Comparison of ENCODE assay signal across 7 cellular contexts in genomic region chr13:48094404-48094780, GRCh38. TPM values are rescaled to one million over a fixed set of nuclear protein-coding genes. Genes with fewer than 3 reads are reported as not detected.
DNase-seq lines count a peak whose midpoint lies in the region; ATAC-seq and TF ChIP-seq lines count a peak whose summit lies in the region.

No MANE protein-coding gene starts in this region.

- H3K27me3 ChIP-seq in cardiac muscle cell (no peaks in the 10 kb centered on the region), prostate gland (replicated peaks; ENCODE audit: insufficient read depth) (no peaks in the 10 kb centered on the region)

- H3K27ac ChIP-seq in cardiac muscle cell = peak overlapping the region; percentile 94
- H3K27ac ChIP-seq in prostate gland = peak overlapping the region; percentile 77 to 83

- no peaks in the 10 kb centered on the region for H3K27me3 Mint-ChIP-seq in activated CD8-positive, alpha-beta T cell treated with anti-CD3 and anti-CD28 coated beads for 36 hours

- POLR2A ChIA-PET in activated CD8-positive, alpha-beta T cell treated with anti-CD3 and anti-CD28 coated beads for 36 hours (lab: Charles Lee) = interaction anchor here (1.0 to 2.4 kb wide), 8 partner anchors 9 to 127 kb away, joined by 3 to 14 read pairs (median 4); partner anchors contain the start of gene NUDT15

- H3K36me3 Mint-ChIP-seq in activated CD8-positive, alpha-beta T cell treated with anti-CD3 and anti-CD28 coated beads for 36 hours (ENCODE audit: low read depth) = peaks cover 7% of the 10 kb centered on the region

- H3K4me1 ChIP-seq in cardiac muscle cell (ENCODE audit: low read depth) (peaks cover 8% of the 10 kb centered on the region), prostate gland (replicated peaks) (no peaks in the 10 kb centered on the region)

- H3K9me3 ChIP-seq in cardiac muscle cell (ENCODE audit: low read depth) (no peaks in the 10 kb centered on the region), prostate gland (no peaks in the 10 kb centered on the region)

- H3K36me3 ChIP-seq in cardiac muscle cell = no peaks in the 10 kb centered on the region
- H3K36me3 ChIP-seq in prostate gland = no peaks in the 10 kb centered on the region

- intact Hi-C loops in activated CD8-positive, alpha-beta T cell treated with anti-CD3 and anti-CD28 coated beads for 36 hours (cut with micrococcal nuclease) = loop anchor here (2.0 kb wide), 1 partner anchor 56 kb away; no protein-coding TSS in a partner anchor
- intact Hi-C loops in prostate gland (cut with DNase I) = loop anchor here (2.0 to 10.0 kb wide), 3 partner anchors 28 to 210 kb away; partner anchors contain the start of genes ITM2B and RB1

- ATAC-seq in GM18907 (IDR thresholded peaks at IDR 0.05; ENCODE audit: unreplicated experiment) = peak; percentile 18
- peak; percentile 21 for ATAC-seq in HG03064 (IDR thresholded peaks at IDR 0.05; ENCODE audit: low read depth, unreplicated experiment)
- ATAC-seq in activated CD8-positive, alpha-beta T cell treated with anti-CD3 and anti-CD28 coated beads for 36 hours = no peak

- WGBS in prostate gland = 2% methylated on average over 14 of the region's 14 CpGs

- peaks cover 3% of the 10 kb centered on the region for H3K9me3 Mint-ChIP-seq in activated CD8-positive, alpha-beta T cell treated with anti-CD3 and anti-CD28 coated beads for 36 hours

- TF ChIP-seq POLR2A in prostate gland (IDR thresholded peaks at IDR 0.05) = no peak

- no peak for DNase-seq in activated CD8-positive, alpha-beta T cell treated with anti-CD3 and anti-CD28 coated beads for 36 hours
- peak in 1 of 2 donors; percentile 59 for DNase-seq in cardiac muscle cell (ENCODE audit: low read depth in 1 of 2, low spot score in 1 of 2)
- DNase-seq in prostate gland (ENCODE audit: low spot score) = peak; percentile 4
- no peak for DNase-seq in LoVo (ENCODE audit: low spot score)
- DNase-seq in NCI-H510A treated with DMSO at 0.1 percent for 48 hours (lab: John Stamatoyannopoulos, UW) = no peak

- peak overlapping the region; percentile 92 for H3K27ac Mint-ChIP-seq in activated CD8-positive, alpha-beta T cell treated with anti-CD3 and anti-CD28 coated beads for 36 hours

- peak overlapping the region; percentile 94 for H3K4me3 ChIP-seq in cardiac muscle cell
- peak overlapping the region; percentile 96 to 97 for H3K4me3 ChIP-seq in prostate gland

- TF ChIP-seq CTCF in activated CD8-positive, alpha-beta T cell treated with anti-CD3 and anti-CD28 coated beads for 36 hours (IDR thresholded peaks at IDR 0.05) = no peak
- TF ChIP-seq CTCF in cardiac muscle cell (IDR thresholded peaks at IDR 0.05; ENCODE audit: low read depth, low read length) (no peak), prostate gland (IDR thresholded peaks at IDR 0.05) (no peak)

- H3K4me3 Mint-ChIP-seq in activated CD8-positive, alpha-beta T cell treated with anti-CD3 and anti-CD28 coated beads for 36 hours = peak overlapping the region; percentile 95

- H3K4me1 Mint-ChIP-seq in activated CD8-positive, alpha-beta T cell treated with anti-CD3 and anti-CD28 coated beads for 36 hours (ENCODE audit: low read depth) = peaks cover 40% of the 10 kb centered on the region

- CTCF ChIA-PET in activated CD8-positive, alpha-beta T cell treated with anti-CD3 and anti-CD28 coated beads for 36 hours (lab: Charles Lee) = interaction anchor here (0.7 to 2.9 kb wide), 34 partner anchors 9 to 488 kb away, joined by 3 to 28 read pairs (median 4); partner anchors contain the start of genes ITM2B and NUDT15

RNA-seq across cellular contexts. Expression of gene MED4, which starts 0.5 kb away (rescaled TPM):
- total RNA-seq in activated CD8-positive, alpha-beta T cell treated with anti-CD3 and anti-CD28 coated beads for 36 hours = 10 to 100 TPM; 53.6 to 57.2 TPM
- total RNA-seq in cardiac muscle cell = 22.4 and 24.0 TPM in 2 replicates
- polyA plus RNA-seq in cardiac muscle cell = 77.3 and 80.5 TPM in 2 replicates
- total RNA-seq in prostate gland = 10 to 100 TPM; 33.9 to 36.4 TPM

RNA-seq across cellular contexts. Expression of gene NUDT15, which starts 56.9 kb away (rescaled TPM):
- total RNA-seq in activated CD8-positive, alpha-beta T cell treated with anti-CD3 and anti-CD28 coated beads for 36 hours = 10 to 100 TPM; 22.8 to 23.5 TPM
- total RNA-seq in cardiac muscle cell (12.0 and 12.7 TPM in 2 replicates), prostate gland (10 to 100 TPM; 11.7 to 26.9 TPM)
- 18.7 and 21.9 TPM in 2 replicates for polyA plus RNA-seq in cardiac muscle cell
